22 cellular contexts compared by ENCODE assay signal in genomic region chr2:185689906-185690539, GRCh38. TPM values are rescaled to one million over a fixed set of nuclear protein-coding genes. Genes with fewer than 3 reads are reported as not detected.
A peak's percentile ranks its signal among the peaks of the same experiment; 100 is the strongest.
DNase-seq lines count a peak whose midpoint lies in the region; ATAC-seq, FAIRE-seq and TF ChIP-seq lines count a peak whose summit lies in the region.
"Had no signal": no experiment of that assay in that cellular context is flagged by ENCODE, and none has a peak within 500 bp of the region (broad histone marks: within the 10 kb centered on the region; RNA-seq: fewer than 3 reads in every experiment).

No MANE protein-coding gene starts in this region.

- H3K4me3 ChIP-seq in bronchial epithelial cell (ENCODE audit: low read depth, low read length) (no peak overlapping the region), trophoblast cell (ENCODE audit: low read depth, low read length) (no peak overlapping the region), small intestine (ENCODE audit: low read depth in 1 of 2, low read length in 2 of 2) (no peak overlapping the region)
- H3K4me3 ChIP-seq: left ventricle myocardium inferior, SJSA1, tibial artery had no signal

- H3K4me3 Mint-ChIP-seq in nephron progenitor cell, result no peak overlapping the region
- H3K4me3 Mint-ChIP-seq: activated naive CD4-positive, alpha-beta T cell treated with anti-CD3 and anti-CD28 coated beads for 36 hours; activated T-cell treated with anti-CD3 and anti-CD28 coated beads, Interleukin-2, amount 50 U/mL, for 4 hours; brain had no signal

- H3K4me1 ChIP-seq in trophoblast cell (ENCODE audit: control insufficient read depth in 1 of 2, insufficient read depth in 2 of 2, low read length in 2 of 2) (no peaks in the 10 kb centered on the region), small intestine (ENCODE audit: control insufficient read depth in 2 of 2, insufficient read depth in 1 of 2, low read depth in 1 of 2, low read length in 1 of 2) (no peaks in the 10 kb centered on the region)
- H3K4me1 ChIP-seq: left ventricle myocardium inferior, SJSA1, tibial artery had no signal

- no peaks in the 10 kb centered on the region for H3K79me1 ChIP-seq in trophoblast cell (ENCODE audit: low read length)

- no peak overlapping the region for H3K14ac ChIP-seq in trophoblast cell (ENCODE audit: low read length)

- no peak overlapping the region for H3K9ac ChIP-seq in trophoblast cell (ENCODE audit: low read length)
- H3K9ac ChIP-seq: KMS-11 had no signal

- peaks cover 18% of the 10 kb centered on the region for H3K4me1 Mint-ChIP-seq in nephron progenitor cell
- H3K4me1 Mint-ChIP-seq: brain had no signal

- H3K9me3 ChIP-seq in trophoblast cell (ENCODE audit: insufficient read depth, low read depth, low read length), result no peaks in the 10 kb centered on the region
- H3K9me3 ChIP-seq in small intestine (ENCODE audit: control insufficient read depth, low read depth), result no peaks in the 10 kb centered on the region
- H3K9me3 ChIP-seq: left ventricle myocardium inferior, neutrophil, SJSA1, tibial artery had no signal

- H2BK5ac ChIP-seq in trophoblast cell (ENCODE audit: low read depth, low read length, poor library complexity), result no peak overlapping the region

- H2AK5ac ChIP-seq in trophoblast cell (ENCODE audit: low read length), result no peak overlapping the region

- H2AFZ ChIP-seq in trophoblast cell (ENCODE audit: insufficient read depth, low read length, poor library complexity), result no peak overlapping the region

- no peak overlapping the region for H2BK12ac ChIP-seq in trophoblast cell (ENCODE audit: low read length)

- DNase-seq in DMS53 treated with DMSO at 0.1 percent for 48 hours (lab: John Stamatoyannopoulos, UW; ENCODE audit: unreplicated experiment), result peak; percentile 41
- peak; percentile 51 for DNase-seq in NCI-H226
- peak; percentile 62 for DNase-seq in bronchial epithelial cell (ENCODE audit: low read depth)
- no peak for DNase-seq in nephron progenitor cell
- no peak for DNase-seq in frontal cortex (ENCODE audit: low spot score in 2 of 2)
- no peak for DNase-seq in trophoblast cell
- no peak for DNase-seq in small intestine
- DNase-seq: activated naive CD4-positive, alpha-beta T cell treated with anti-CD3 and anti-CD28 coated beads for 36 hours; activated T-cell treated with anti-CD3 and anti-CD28 coated beads, Interleukin-2, amount 50 U/mL, for 4 hours; left ventricle myocardium inferior; NCI-H1092; NCI-H2029 treated with DMSO at 0.1 percent for 48 hours; NCI-H524 treated with DMSO at 0.1 percent for 48 hours; right cardiac atrium; stimulated activated naive CD4-positive, alpha-beta T cell; T-helper 2 cell; tibial artery had no signal

- no peaks in the 10 kb centered on the region for H3K79me2 ChIP-seq in trophoblast cell (ENCODE audit: control insufficient read depth, insufficient read depth, low read length, poor library complexity)

- no peak overlapping the region for H3K4me2 ChIP-seq in trophoblast cell (ENCODE audit: low read length)
- H3K4me2 ChIP-seq: KMS-11 had no signal

- peak overlapping the region; percentile 72 for H3K27ac Mint-ChIP-seq in nephron progenitor cell
- H3K27ac Mint-ChIP-seq: activated naive CD4-positive, alpha-beta T cell treated with anti-CD3 and anti-CD28 coated beads for 36 hours had no signal

- WGBS in trophoblast cell (ENCODE audit: extremely low coverage, insufficient coverage, insufficient read length), result no CpG with 5 or more reads among the region's 3 CpGs
- WGBS in small intestine, 3 donors, result 71 to 77% (median 74%) methylated on average over 3 of the region's 3 CpGs

- H3K36me3 ChIP-seq in bronchial epithelial cell (ENCODE audit: control insufficient read depth, insufficient read depth, low read length), result no peaks in the 10 kb centered on the region
- H3K36me3 ChIP-seq in trophoblast cell (ENCODE audit: control insufficient read depth in 1 of 2, insufficient read depth in 2 of 2, low read length in 2 of 2), result no peaks in the 10 kb centered on the region
- H3K36me3 ChIP-seq in small intestine (ENCODE audit: control insufficient read depth in 2 of 2, insufficient read depth in 2 of 2, low read length in 2 of 2), result no peaks in the 10 kb centered on the region
- H3K36me3 ChIP-seq: left ventricle myocardium inferior, neutrophil, SJSA1, tibial artery had no signal

- no peak overlapping the region for H3K23ac ChIP-seq in trophoblast cell (ENCODE audit: low read length)

- H3K18ac ChIP-seq in trophoblast cell (ENCODE audit: low read length), result no peak overlapping the region

- no peak overlapping the region for H4K91ac ChIP-seq in trophoblast cell (ENCODE audit: low read depth, low read length)

- FAIRE-seq in bronchial epithelial cell (lab: Jason Lieb, UNC) (no peak), frontal cortex (lab: Jason Lieb, UNC) (no peak), small intestine (lab: Jason Lieb, UNC) (no peak)

- H3K36me3 Mint-ChIP-seq in nephron progenitor cell (ENCODE audit: low read depth), result peaks cover 14% of the 10 kb centered on the region

- no peak for ATAC-seq in HG03521 (IDR thresholded peaks at IDR 0.05; ENCODE audit: unreplicated experiment)
- ATAC-seq: activated T-cell treated with anti-CD3 and anti-CD28 coated beads, Interleukin-2, amount 50 U/mL, for 4 hours; right cardiac atrium had no signal

- H4K12ac ChIP-seq in trophoblast cell (ENCODE audit: low read depth, low read length), result no peak overlapping the region

- H3K27me3 ChIP-seq in bronchial epithelial cell (ENCODE audit: control insufficient read depth, insufficient read depth, low read length), result no peaks in the 10 kb centered on the region
- H3K27me3 ChIP-seq in trophoblast cell (ENCODE audit: insufficient read depth, low read length), result no peaks in the 10 kb centered on the region
- no peaks in the 10 kb centered on the region for H3K27me3 ChIP-seq in small intestine (ENCODE audit: control insufficient read depth in 2 of 2, insufficient read depth in 2 of 2, low read length in 2 of 2)
- H3K27me3 ChIP-seq: neutrophil, SJSA1, tibial artery had no signal

- H3K9me3 Mint-ChIP-seq in nephron progenitor cell, result peaks cover 18% of the 10 kb centered on the region
- H3K9me3 Mint-ChIP-seq: activated T-cell treated with anti-CD3 and anti-CD28 coated beads, Interleukin-2, amount 50 U/mL, for 4 hours had no signal

- no peak for TF ChIP-seq CTCF in bronchial epithelial cell (IDR thresholded peaks at IDR 0.05; ENCODE audit: insufficient read depth, low read length, severe bottlenecking)
- no peak for TF ChIP-seq CTCF in nephron progenitor cell (IDR thresholded peaks at IDR 0.05)

- no peak overlapping the region for H2BK120ac ChIP-seq in trophoblast cell (ENCODE audit: insufficient read depth, low read length, poor library complexity)

- H4K8ac ChIP-seq in trophoblast cell (ENCODE audit: low read depth, low read length), result no peak overlapping the region

- H3K27ac ChIP-seq in trophoblast cell (ENCODE audit: low read depth, low read length) (no peak overlapping the region), small intestine (ENCODE audit: low read depth in 1 of 2, low read length in 1 of 2) (no peak overlapping the region)
- H3K27ac ChIP-seq: KMS-11, left ventricle myocardium inferior, neutrophil, SJSA1, tibial artery had no signal

- H3K27me3 Mint-ChIP-seq in nephron progenitor cell (ENCODE audit: low read depth, poor library complexity), result peaks cover 2% of the 10 kb centered on the region

- no peak overlapping the region for H3K4ac ChIP-seq in trophoblast cell (ENCODE audit: low read depth, low read length)

RNA-seq across cellular contexts. Expression of gene FSIP2, which starts 48.6 kb away (rescaled TPM):
- total RNA-seq in bronchial epithelial cell (0.26 and 1.4 TPM in 2 replicates), frontal cortex (2.0 TPM)
- 0.75 and 1.7 TPM in 2 replicates for polyA plus RNA-seq in trophoblast cell (2013)
- under 1 TPM; under 0.01 to 0.45 (median 0.07) TPM for polyA plus RNA-seq in small intestine
- total RNA-seq: SJSA1 had no signal

Comparison
In these comparisons a context has a peak if more than half of its experiments do, and no peak if none do; other contexts are left out.
1. DNase-seq: peak in DMS53 treated with DMSO at 0.1 percent for 48 hours (single experiment), NCI-H226 (single experiment) and bronchial epithelial cell (single experiment); none in nephron progenitor cell (single experiment), frontal cortex (0 of 2), trophoblast cell (0 of 2) and small intestine (single experiment).